Comparison of ENCODE assay signal across 8 cellular contexts in genomic region chr9:35111006-35111933, GRCh38. TPM values are rescaled to one million over a fixed set of nuclear protein-coding genes. Genes with fewer than 3 reads are reported as not detected.
DNase-seq lines count a peak whose midpoint lies in the region; ATAC-seq, FAIRE-seq and TF ChIP-seq lines count a peak whose summit lies in the region.

No MANE protein-coding gene starts in this region.

- no peak overlapping the region for H2AFZ ChIP-seq in H1 (ENCODE audit: low read length)

- no peak for TF ChIP-seq EP300 in H1 (IDR thresholded peaks at IDR 0.05; ENCODE audit: borderline replicate concordance in 1 of 2, low read depth in 2 of 2, low read length in 2 of 2)

- no peaks in the 10 kb centered on the region; a peak in 1 of 4 replicates for H3K79me2 ChIP-seq in H1 (ENCODE audit: control insufficient read depth in 1 of 2, insufficient read depth in 2 of 2, low read length in 2 of 2)

- H3K4me1 Mint-ChIP-seq in CD8-positive, alpha-beta T cell (ENCODE audit: low read depth), result peaks cover 53% of the 10 kb centered on the region
- H3K4me1 Mint-ChIP-seq in memory B cell, result peaks cover 41% of the 10 kb centered on the region

- no peak overlapping the region for H4K91ac ChIP-seq in H1 (replicated peaks; ENCODE audit: insufficient read length, low read length)

- no peak overlapping the region for H4K5ac ChIP-seq in H1 (ENCODE audit: insufficient read length, low read depth, low read length)

- peak overlapping the region; percentile 64 to 93 for H3K4me2 ChIP-seq in H1 (ENCODE audit: insufficient read depth in 1 of 2, low read depth in 2 of 2, low read length in 2 of 2)

- H3K56ac ChIP-seq in H1 (replicated peaks; ENCODE audit: insufficient read length, low read depth, low read length), result no peak overlapping the region

- H2BK20ac ChIP-seq in H1 (ENCODE audit: low read length), result no peak overlapping the region

- DNase-seq in CD8-positive, alpha-beta T cell, result peak; percentile 88 to 97 (median 96)
- peak; percentile 95 for DNase-seq in HT-29 (ENCODE audit: low spot score)
- peak; percentile 96 for DNase-seq in NK-92 treated with Interleukin-12 subunit alpha and Interleukin-12 subunit beta, amount 100 ng/mL, for 24 hours (lab: John Stamatoyannopoulos, UW)
- peak; percentile 83 to 89 (median 86) for DNase-seq in activated CD8-positive, alpha-beta memory T cell treated with anti-CD3 and anti-CD28 coated beads for 48 hours (ENCODE audit: low read depth in 2 of 3, low spot score in 2 of 3)
- DNase-seq in H1 (ENCODE audit: low read depth in 1 of 2, low spot score in 2 of 2), result peak; percentile 89 to 98
- DNase-seq in memory B cell (ENCODE audit: low spot score in 2 of 2), result peak; percentile 76 to 91
- peak; percentile 91 for DNase-seq in stimulated activated CD8-positive, alpha-beta memory T cell treated with anti-CD3 and anti-CD28 coated beads, Interleukin-12 subunit alpha, Interleukin-12 subunit beta, amount 100 ng/mL, for 1 hour (ENCODE audit: low read depth)

- H3K27ac ChIP-seq in CD8-positive, alpha-beta T cell (ENCODE audit: low read depth, low read length), result peak overlapping the region; percentile 39
- no peak overlapping the region for H3K27ac ChIP-seq in H1 (ENCODE audit: low read depth, low read length)

- TF ChIP-seq POLR2A in H1 (IDR thresholded peaks at IDR 0.05; ENCODE audit: control extremely low read depth in 1 of 2, low read depth in 2 of 2, low read length in 2 of 2), result 0 out of 3 replicates have a peak, but pooled peaks of 1 of the 2 experiments have one; percentile 21

- TF ChIP-seq CTCF in CD8-positive, alpha-beta T cell (IDR thresholded peaks at IDR 0.05), result no peak
- no peak for TF ChIP-seq CTCF in H1 (IDR thresholded peaks at IDR 0.05; ENCODE audit: control extremely low read depth in 1 of 3, insufficient read depth in 1 of 3, low read depth in 1 of 3, low read length in 3 of 3)

- H2BK120ac ChIP-seq in H1 (replicated peaks; ENCODE audit: low read depth, low read length), result no peak overlapping the region

- peaks cover 45% of the 10 kb centered on the region for H3K4me1 ChIP-seq in CD8-positive, alpha-beta T cell (ENCODE audit: insufficient read depth, low read length)
- H3K4me1 ChIP-seq in H1 (replicated peaks in 1 of 4; ENCODE audit: control insufficient read depth in 3 of 4, insufficient read depth in 4 of 4, low read length in 3 of 4), result peaks cover 4 to 21% (median 10%) of the 10 kb centered on the region in 4 experiments; a peak in 6 of 7 replicates

- no peaks in the 10 kb centered on the region for H3K36me3 ChIP-seq in CD8-positive, alpha-beta T cell (ENCODE audit: insufficient read depth, low read length)
- H3K36me3 ChIP-seq in H1 (ENCODE audit: control insufficient read depth in 2 of 4, insufficient read depth in 4 of 4, low read length in 3 of 4), result peaks cover 0 to 2% (median 0%) of the 10 kb centered on the region in 4 experiments; a peak in 2 of 8 replicates

- H3K36me3 Mint-ChIP-seq in CD8-positive, alpha-beta T cell, result peaks cover 4% of the 10 kb centered on the region
- H3K36me3 Mint-ChIP-seq in memory B cell, result no peaks in the 10 kb centered on the region

- H3K23me2 ChIP-seq in H1 (ENCODE audit: low read depth, low read length), result peaks cover 18% of the 10 kb centered on the region; the same call in 1 of the 2 replicates

- CTCF ChIA-PET in CD8-positive, alpha-beta T cell (lab: Charles Lee), result interaction anchor here (1.0 to 3.1 kb wide), 5 partner anchors 8 to 149 kb away, joined by 3 to 15 read pairs (median 4); partner anchors contain the start of genes PIGO, STOML2 and VCP
- CTCF ChIA-PET in H1 (lab: Charles Lee; ENCODE audit: partially characterized antibody), result interaction anchor here (0.6 to 1.5 kb wide), 4 partner anchors 8 to 138 kb away, joined by 3 to 5 read pairs (median 4); no protein-coding TSS in a partner anchor

- peak; percentile 78 for ATAC-seq in CD8-positive, alpha-beta T cell
- ATAC-seq in GM21360 (IDR thresholded peaks at IDR 0.05; ENCODE audit: unreplicated experiment), result peak; percentile 59
- peak; percentile 79 for ATAC-seq in memory B cell (ENCODE audit: low read depth)

- POLR2A ChIA-PET in CD8-positive, alpha-beta T cell (lab: Charles Lee), result interaction anchor here (0.6 to 2.5 kb wide), 6 partner anchors 8 to 495 kb away, joined by 3 to 16 read pairs (median 4); partner anchors contain the start of genes PIGO, STOML2 and VCP
- POLR2A ChIA-PET in H1 (lab: Charles Lee; ENCODE audit: partially characterized antibody), result interaction anchor here (0.7 to 10.3 kb wide), 6 partner anchors 11 to 122 kb away, joined by 3 to 151 read pairs (median 4); partner anchors contain the start of genes DNAJB5, FANCG, PIGO and STOML2

- H3K27ac Mint-ChIP-seq in CD8-positive, alpha-beta T cell, result peak overlapping the region; percentile 85
- H3K27ac Mint-ChIP-seq in memory B cell, result peak overlapping the region; percentile 92

- 7% methylated on average over 22 of the region's 57 CpGs; no CpG with 5 or more reads in 1 of the 2 experiments for WGBS in H1 (ENCODE audit: extremely low coverage in 1 of 2, insufficient coverage in 1 of 2, insufficient read length in 1 of 2, insufficient replicate concordance in 2 of 2, low coverage in 1 of 2, low lambda C conversion rate in 2 of 2, missing lambda C conversion rate in 1 of 2), 2 experiments

- no peaks in the 10 kb centered on the region for H3K79me1 ChIP-seq in H1 (ENCODE audit: low read depth, low read length)

- H3K4me3 Mint-ChIP-seq in CD8-positive, alpha-beta T cell, result peak overlapping the region; percentile 82
- H3K4me3 Mint-ChIP-seq in memory B cell, result peak overlapping the region; percentile 78

- no peaks in the 10 kb centered on the region for H3K27me3 Mint-ChIP-seq in CD8-positive, alpha-beta T cell (ENCODE audit: low read depth)
- no peaks in the 10 kb centered on the region for H3K27me3 Mint-ChIP-seq in memory B cell

- peak overlapping the region; percentile 64 for H3K4me3 ChIP-seq in CD8-positive, alpha-beta T cell (ENCODE audit: low read depth, low read length)
- peak overlapping the region; percentile 53 to 87 (median 79) for H3K4me3 ChIP-seq in H1 (ENCODE audit: extremely low read depth in 1 of 4, insufficient read depth in 2 of 4, low read depth in 3 of 4, low read length in 4 of 4)

- no peak overlapping the region for H4K8ac ChIP-seq in H1 (ENCODE audit: extremely low read depth, insufficient read depth, low read length)

- H3K18ac ChIP-seq in H1 (ENCODE audit: extremely low read depth, low read length), result no peak overlapping the region; the same call in 1 of the 2 replicates

- no peak overlapping the region for H3K14ac ChIP-seq in H1 (ENCODE audit: insufficient read length)

- no peak overlapping the region for H2BK15ac ChIP-seq in H1 (ENCODE audit: low read length)

- no peak overlapping the region for H3K23ac ChIP-seq in H1 (ENCODE audit: insufficient read length)

- H3K9ac ChIP-seq in H1 (replicated peaks in 1 of 4; ENCODE audit: extremely low read depth in 1 of 4, low read depth in 3 of 4, low read length in 3 of 4), result peak overlapping the region in 3 of 4 experiments; percentile 16 to 36 (median 29); a peak in 3 of 7 replicates

- peak; percentile 87 for FAIRE-seq in H1 (lab: Jason Lieb, UNC)

- H2BK12ac ChIP-seq in H1 (ENCODE audit: low read depth, low read length), result no peak overlapping the region

- 0 out of 2 replicates have a peak overlapping the region, but pooled peaks have one; percentile 24 for H2AK5ac ChIP-seq in H1 (ENCODE audit: low read depth, low read length)

- H2BK5ac ChIP-seq in H1 (ENCODE audit: low read depth, low read length), result no peak overlapping the region; the same call in 1 of the 2 replicates

- intact Hi-C loops in CD8-positive, alpha-beta T cell (cut with DNase I, micrococcal nuclease), result loop anchor here (1.0 to 10.0 kb wide), 11 partner anchors 8 to 1654 kb away; partner anchors contain the start of genes PIGO (in 2 of the 2), SPAG8 (in 2 of the 2), STOML2 (in 2 of the 2) and VCP (in 2 of the 2)

- no peak overlapping the region for H3K4ac ChIP-seq in H1 (replicated peaks; ENCODE audit: insufficient read length, low read depth, low read length)

- no peaks in the 10 kb centered on the region for H3K27me3 ChIP-seq in CD8-positive, alpha-beta T cell (ENCODE audit: insufficient read depth, low read length)
- no peaks in the 10 kb centered on the region for H3K27me3 ChIP-seq in H1 (replicated peaks in 1 of 4; ENCODE audit: control insufficient read depth in 3 of 4, extremely low read depth in 1 of 4, insufficient read depth in 3 of 4, low read length in 3 of 4)

- H4K20me1 ChIP-seq in H1 (replicated peaks in 1 of 2; ENCODE audit: control insufficient read depth in 1 of 2, insufficient read depth in 2 of 2, low read length in 2 of 2), result peaks cover 4 to 5% of the 10 kb centered on the region in 2 experiments

- no peaks in the 10 kb centered on the region for H3K9me3 Mint-ChIP-seq in CD8-positive, alpha-beta T cell
- no peaks in the 10 kb centered on the region for H3K9me3 Mint-ChIP-seq in memory B cell

- no peak for TF ChIP-seq RAD21 in H1 (IDR thresholded peaks at IDR 0.05 in 1 of 2, conservative IDR thresholded peaks at IDR 0.05 in 1 of 2; ENCODE audit: low read depth in 2 of 2, low read length in 2 of 2)

- H3K9me3 ChIP-seq in CD8-positive, alpha-beta T cell (ENCODE audit: low read length), result no peaks in the 10 kb centered on the region
- H3K9me3 ChIP-seq in H1 (ENCODE audit: insufficient read depth in 2 of 2, low read depth in 1 of 2, low read length in 1 of 2), result no peaks in the 10 kb centered on the region

RNA-seq across cellular contexts. Expression of gene ATOSB, which starts 4.4 kb away (rescaled TPM):
- 1 to 10 TPM; 2.2 to 2.4 TPM for total RNA-seq in CD8-positive, alpha-beta T cell
- total RNA-seq in HT-29 (2014; rRNA removed; shearing (Covaris generic)), result 13.1 and 13.8 TPM in 2 replicates
- total RNA-seq in H1 (2021; fragmentation: NEBNext Ultra II Directional; extraction: Animal tissue kit (Norgen Biotek cat#: 25700)), result 6.4 and 6.9 TPM in 2 replicates
- 10.4 and 13.3 TPM in 2 replicates for polyA plus RNA-seq in H1 (2011; rRNA removed)
- polyA plus RNA-seq in H1 (2011; cell fraction: cytosol; rRNA removed), result 9.4 TPM
- polyA plus RNA-seq in H1 (2011; cell fraction: nucleus; rRNA removed), result 16.3 TPM
- 5.9 to 7.2 TPM (median 6.5 TPM) in 4 replicates for polyA plus RNA-seq in H1 (2012, experiment 1 of 2)
- polyA plus RNA-seq in H1 (2012, experiment 2 of 2), result 6.7 TPM
- 6.5 TPM for polyA plus RNA-seq in H1 (2013, experiment 1 of 2)
- polyA plus RNA-seq in H1 (2013, experiment 2 of 2), result 6.5 TPM
- polyA minus RNA-seq in H1 (2011; rRNA and poly(A)+ RNA removed), result 4.0 and 5.6 TPM in 2 replicates
- polyA minus RNA-seq in H1 (2011; cell fraction: cytosol; rRNA and poly(A)+ RNA removed), result 2.3 TPM
- polyA minus RNA-seq in H1 (2011; cell fraction: nucleus; rRNA and poly(A)+ RNA removed), result 4.2 TPM

RNA-seq across cellular contexts. Expression of gene STOML2, which starts 8.3 kb away (rescaled TPM):
- 10 to 100 TPM; 30.5 to 31.3 TPM for total RNA-seq in CD8-positive, alpha-beta T cell
- total RNA-seq in HT-29 (2014; rRNA removed; shearing (Covaris generic)), result 252 and 264 TPM in 2 replicates
- 203 and 208 TPM in 2 replicates for total RNA-seq in H1 (2021; fragmentation: NEBNext Ultra II Directional; extraction: Animal tissue kit (Norgen Biotek cat#: 25700))
- 256 and 269 TPM in 2 replicates for polyA plus RNA-seq in H1 (2011; rRNA removed)
- 254 TPM for polyA plus RNA-seq in H1 (2011; cell fraction: cytosol; rRNA removed)
- 316 TPM for polyA plus RNA-seq in H1 (2011; cell fraction: nucleus; rRNA removed)
- 188 to 219 TPM (median 214 TPM) in 4 replicates for polyA plus RNA-seq in H1 (2012, experiment 1 of 2)
- polyA plus RNA-seq in H1 (2012, experiment 2 of 2), result 232 TPM
- 147 TPM for polyA plus RNA-seq in H1 (2013, experiment 1 of 2)
- polyA plus RNA-seq in H1 (2013, experiment 2 of 2), result 151 TPM
- 168 and 177 TPM in 2 replicates for polyA minus RNA-seq in H1 (2011; rRNA and poly(A)+ RNA removed)
- polyA minus RNA-seq in H1 (2011; cell fraction: cytosol; rRNA and poly(A)+ RNA removed), result 55.6 TPM
- 74.0 TPM for polyA minus RNA-seq in H1 (2011; cell fraction: nucleus; rRNA and poly(A)+ RNA removed)

RNA-seq across cellular contexts. Expression of gene PIGO, which starts 14.9 kb away (rescaled TPM):
- total RNA-seq in CD8-positive, alpha-beta T cell, result 10 to 100 TPM; 15.1 to 16.4 TPM
- 33.4 and 38.5 TPM in 2 replicates for total RNA-seq in HT-29 (2014; rRNA removed; shearing (Covaris generic))
- 20.3 and 20.5 TPM in 2 replicates for total RNA-seq in H1 (2021; fragmentation: NEBNext Ultra II Directional; extraction: Animal tissue kit (Norgen Biotek cat#: 25700))
- polyA plus RNA-seq in H1 (2011; rRNA removed), result 31.3 and 41.0 TPM in 2 replicates
- 29.0 TPM for polyA plus RNA-seq in H1 (2011; cell fraction: cytosol; rRNA removed)
- polyA plus RNA-seq in H1 (2011; cell fraction: nucleus; rRNA removed), result 77.5 TPM
- 19.6 to 25.6 TPM (median 23.1 TPM) in 4 replicates for polyA plus RNA-seq in H1 (2012, experiment 1 of 2)
- 19.9 TPM for polyA plus RNA-seq in H1 (2012, experiment 2 of 2)
- 26.4 TPM for polyA plus RNA-seq in H1 (2013, experiment 1 of 2)
- 24.1 TPM for polyA plus RNA-seq in H1 (2013, experiment 2 of 2)
- 35.5 and 41.3 TPM in 2 replicates for polyA minus RNA-seq in H1 (2011; rRNA and poly(A)+ RNA removed)
- 11.7 TPM for polyA minus RNA-seq in H1 (2011; cell fraction: cytosol; rRNA and poly(A)+ RNA removed)
- 34.7 TPM for polyA minus RNA-seq in H1 (2011; cell fraction: nucleus; rRNA and poly(A)+ RNA removed)

RNA-seq across cellular contexts. Expression of gene FANCG, which starts 31.5 kb away (rescaled TPM):
- total RNA-seq in CD8-positive, alpha-beta T cell, result 10 to 100 TPM; 15.2 to 19.4 TPM
- 51.1 and 62.5 TPM in 2 replicates for total RNA-seq in HT-29 (2014; rRNA removed; shearing (Covaris generic))
- total RNA-seq in H1 (2021; fragmentation: NEBNext Ultra II Directional; extraction: Animal tissue kit (Norgen Biotek cat#: 25700)), result 86.7 and 87.1 TPM in 2 replicates
- polyA plus RNA-seq in H1 (2011; rRNA removed), result 66.6 and 75.2 TPM in 2 replicates
- polyA plus RNA-seq in H1 (2011; cell fraction: cytosol; rRNA removed), result 66.4 TPM
- 205 TPM for polyA plus RNA-seq in H1 (2011; cell fraction: nucleus; rRNA removed)
- 85.8 to 103 TPM (median 96.9 TPM) in 4 replicates for polyA plus RNA-seq in H1 (2012, experiment 1 of 2)
- polyA plus RNA-seq in H1 (2012, experiment 2 of 2), result 153 TPM
- polyA plus RNA-seq in H1 (2013, experiment 1 of 2), result 60.4 TPM
- polyA plus RNA-seq in H1 (2013, experiment 2 of 2), result 58.8 TPM
- 58.4 and 62.8 TPM in 2 replicates for polyA minus RNA-seq in H1 (2011; rRNA and poly(A)+ RNA removed)
- 41.1 TPM for polyA minus RNA-seq in H1 (2011; cell fraction: cytosol; rRNA and poly(A)+ RNA removed)
- 83.4 TPM for polyA minus RNA-seq in H1 (2011; cell fraction: nucleus; rRNA and poly(A)+ RNA removed)

RNA-seq across cellular contexts. Expression of gene VCP, which starts 38.8 kb away (rescaled TPM):
- total RNA-seq in CD8-positive, alpha-beta T cell, result 100 to 1,000 TPM; 219 to 231 TPM
- 347 and 349 TPM in 2 replicates for total RNA-seq in HT-29 (2014; rRNA removed; shearing (Covaris generic))
- 375 and 379 TPM in 2 replicates for total RNA-seq in H1 (2021; fragmentation: NEBNext Ultra II Directional; extraction: Animal tissue kit (Norgen Biotek cat#: 25700))
- polyA plus RNA-seq in H1 (2011; rRNA removed), result 159 and 173 TPM in 2 replicates
- polyA plus RNA-seq in H1 (2011; cell fraction: cytosol; rRNA removed), result 261 TPM
- 391 TPM for polyA plus RNA-seq in H1 (2011; cell fraction: nucleus; rRNA removed)
- polyA plus RNA-seq in H1 (2012, experiment 1 of 2), result 349 to 413 TPM (median 400 TPM) in 4 replicates
- 128 TPM for polyA plus RNA-seq in H1 (2012, experiment 2 of 2)
- polyA plus RNA-seq in H1 (2013, experiment 1 of 2), result 137 TPM
- 123 TPM for polyA plus RNA-seq in H1 (2013, experiment 2 of 2)
- 646 and 651 TPM in 2 replicates for polyA minus RNA-seq in H1 (2011; rRNA and poly(A)+ RNA removed)
- polyA minus RNA-seq in H1 (2011; cell fraction: cytosol; rRNA and poly(A)+ RNA removed), result 279 TPM
- polyA minus RNA-seq in H1 (2011; cell fraction: nucleus; rRNA and poly(A)+ RNA removed), result 263 TPM
